8 cellular contexts compared by ENCODE assay signal in genomic region chr1:181135462-181135781, GRCh38. TPM values are rescaled to one million over a fixed set of nuclear protein-coding genes. Genes with fewer than 3 reads are reported as not detected.
DNase-seq lines count a peak whose midpoint lies in the region; ATAC-seq lines count a peak whose summit lies in the region.

No MANE protein-coding gene starts in this region.

- no peaks in the 10 kb centered on the region for H3K36me3 Mint-ChIP-seq in activated naive CD8-positive, alpha-beta T cell treated with anti-CD3 and anti-CD28 coated beads, Interleukin-2, amount 50 U/mL, for 24 hours (ENCODE audit: low read depth)

- H3K4me3 Mint-ChIP-seq in activated naive CD8-positive, alpha-beta T cell treated with anti-CD3 and anti-CD28 coated beads, Interleukin-2, amount 50 U/mL, for 24 hours = peak overlapping the region; percentile 76

- H3K4me1 Mint-ChIP-seq in activated naive CD8-positive, alpha-beta T cell treated with anti-CD3 and anti-CD28 coated beads, Interleukin-2, amount 50 U/mL, for 24 hours = peaks cover 91% of the 10 kb centered on the region

- no peaks in the 10 kb centered on the region for H3K9me3 Mint-ChIP-seq in activated naive CD8-positive, alpha-beta T cell treated with anti-CD3 and anti-CD28 coated beads, Interleukin-2, amount 50 U/mL, for 24 hours

- H3K27ac Mint-ChIP-seq in activated naive CD8-positive, alpha-beta T cell treated with anti-CD3 and anti-CD28 coated beads, Interleukin-2, amount 50 U/mL, for 24 hours = peak overlapping the region; percentile 93

- no peak for ATAC-seq in activated naive CD8-positive, alpha-beta T cell treated with anti-CD3 and anti-CD28 coated beads, Interleukin-2, amount 50 U/mL, for 24 hours
- ATAC-seq in left lobe of liver (peak; percentile 28), GM18520 (IDR thresholded peaks at IDR 0.05; ENCODE audit: unreplicated experiment) (no peak), GM18519 (IDR thresholded peaks at IDR 0.05; ENCODE audit: low FRiP score, unreplicated experiment) (no peak)

- no peaks in the 10 kb centered on the region for H3K27me3 Mint-ChIP-seq in activated naive CD8-positive, alpha-beta T cell treated with anti-CD3 and anti-CD28 coated beads, Interleukin-2, amount 50 U/mL, for 24 hours

- DNase-seq in NCI-H1417 (lab: John Stamatoyannopoulos, UW) (peak; percentile 35 to 64 (median 44)), NCI-H1417 treated with DMSO at 0.1 percent for 48 hours (lab: John Stamatoyannopoulos, UW) (no peak), Kasumi-1 (lab: John Stamatoyannopoulos, UW) (peak; percentile 22 to 32), left lobe of liver (ENCODE audit: low spot score) (no peak), GOT3 (lab: John Stamatoyannopoulos, UW) (no peak)
- no peak for DNase-seq in activated naive CD8-positive, alpha-beta T cell treated with anti-CD3 and anti-CD28 coated beads, Interleukin-2, amount 50 U/mL, for 24 hours

RNA-seq across cellular contexts. Expression of gene IER5, which starts 46.9 kb away (rescaled TPM):
- total RNA-seq in left lobe of liver = 3.0 TPM

Comparison
In these comparisons a context has a peak if more than half of its experiments do, and no peak if none do; other contexts are left out.
1. DNase-seq: peak in NCI-H1417 (3 of 3) and Kasumi-1 (2 of 2); none in NCI-H1417 treated with DMSO at 0.1 percent for 48 hours (single experiment), activated naive CD8-positive, alpha-beta T cell treated with anti-CD3 and anti-CD28 coated beads, Interleukin-2, amount 50 U/mL, for 24 hours (single experiment), left lobe of liver (single experiment) and GOT3 (single experiment).